In the genomic region with DNA sequence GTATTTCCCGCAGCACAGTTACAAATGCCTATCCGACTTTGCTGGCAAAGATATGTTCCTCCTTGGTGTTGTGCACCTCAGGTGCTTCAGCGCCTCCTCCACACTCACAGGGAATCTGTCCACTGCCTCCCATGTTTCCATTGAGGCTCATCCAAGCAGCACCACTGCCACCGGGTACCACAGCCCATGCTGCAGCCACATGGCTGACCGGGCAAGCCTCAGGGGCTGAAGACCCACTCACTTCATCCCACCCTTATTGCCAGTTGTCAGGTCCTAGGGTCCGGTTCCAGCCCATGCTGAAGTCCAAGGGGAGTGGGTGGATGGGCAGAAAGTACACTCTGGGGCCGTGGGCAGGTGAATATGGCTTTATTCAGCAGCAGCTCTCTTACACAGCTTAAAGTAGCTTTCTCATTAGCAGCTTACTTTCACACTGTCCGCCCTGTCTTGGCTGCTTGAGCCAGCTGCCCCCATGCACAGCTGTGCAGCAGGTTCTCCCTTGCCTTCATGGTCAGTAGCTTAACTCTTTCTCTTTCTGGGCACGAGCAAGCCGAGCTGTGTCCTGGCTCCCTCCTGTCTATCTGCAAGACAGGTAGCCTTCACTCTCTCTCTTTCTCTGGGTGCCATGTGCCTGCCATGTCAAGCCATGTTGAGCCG, we compare ENCODE assay signal across 17 cellular contexts.
"Had no signal": no experiment of that assay in that cellular context is flagged by ENCODE, and none has a peak within 500 bp of the region (broad histone marks: within the 10 kb centered on the region; RNA-seq: fewer than 3 reads in every experiment).

No MANE protein-coding gene starts in this region.

- H3K9me3 ChIP-seq: left lung, suprapubic skin, tibial artery had no signal

- H3K27me3 ChIP-seq: dorsolateral prefrontal cortex, heart right ventricle, left lung, suprapubic skin, tibial artery had no signal

- H3K4me3 ChIP-seq: coronary artery, dorsolateral prefrontal cortex, heart right ventricle, left lung, lung, suprapubic skin, tibial artery had no signal

- H3K4me3 Mint-ChIP-seq: nephron had no signal

- DNase-seq: central memory CD4-positive, alpha-beta T cell; effector memory CD4-positive, alpha-beta T cell; heart right ventricle; hypothalamus; left lung; mesenchymal stem cell; midbrain; stimulated activated CD4-positive, alpha-beta T cell treated with anti-CD3 and anti-CD28 coated beads, Interleukin-2, amount 100 ng/mL, for 24 hours; stimulated activated naive CD4-positive, alpha-beta T cell treated with Interleukin-2 at 50 U/mL for 16 hours; tibial artery had no signal

- H3K4me1 ChIP-seq: heart right ventricle, left lung, suprapubic skin, tibial artery had no signal

- H3K9me3 Mint-ChIP-seq: nephron had no signal

- H3K4me1 Mint-ChIP-seq: nephron had no signal

- H3K36me3 ChIP-seq: heart right ventricle, left lung, suprapubic skin, tibial artery had no signal

- ATAC-seq: esophagus mucosa, heart right ventricle, sciatic nerve had no signal

- H3K27ac ChIP-seq: coronary artery, heart right ventricle, left lung, suprapubic skin, tibial artery had no signal

- H3K27ac Mint-ChIP-seq: nephron had no signal
